In genomic region chr1:229832695-229833094, GRCh38 we compare ENCODE assay signal across 18 cellular contexts.
"Had no signal": no experiment of that assay in that cellular context is flagged by ENCODE, and none has a peak within 500 bp of the region (broad histone marks: within the 10 kb centered on the region; RNA-seq: fewer than 3 reads in every experiment).

No MANE protein-coding gene starts in this region.

- FAIRE-seq: endometrium, frontal cortex, islet of Langerhans had no signal

- H3K27ac ChIP-seq: heart left ventricle, suprapubic skin, thyroid gland, upper lobe of left lung, uterus had no signal

- H3K4me1 ChIP-seq: suprapubic skin, upper lobe of left lung, uterus had no signal

- H3K4me3 ChIP-seq: heart left ventricle, suprapubic skin, thyroid gland, upper lobe of left lung, uterus had no signal

- DNase-seq: effector memory CD4-positive, alpha-beta T cell; heart left ventricle; hypothalamus; natural killer cell; right cardiac atrium; stimulated activated CD4-positive, alpha-beta T cell treated with anti-CD3 and anti-CD28 coated beads, Interleukin-4, amount 100 ng/mL, for 1 hour; stimulated activated CD8-positive, alpha-beta memory T cell treated with anti-CD3 and anti-CD28 coated beads, Interleukin-4, amount 100 ng/mL, for 48 hours; stimulated activated naive CD8-positive, alpha-beta T cell treated with anti-CD3 and anti-CD28 coated beads, Interleukin-15, Interleukin-2, amounts not matched to agents 100 U/mL and 50 U/mL, for 24 hours; thyroid gland; upper lobe of left lung; uterus had no signal

- H3K4me3 Mint-ChIP-seq: natural killer cell; neural crest cell; stimulated activated effector memory CD8-positive, alpha-beta T cell treated with anti-CD3 and anti-CD28 coated beads, Interleukin-12 subunit alpha, Interleukin-12 subunit beta, amount 100 ng/mL, for 72 hours had no signal

- H3K9me3 Mint-ChIP-seq: natural killer cell; stimulated activated effector memory CD8-positive, alpha-beta T cell treated with anti-CD3 and anti-CD28 coated beads, Interleukin-12 subunit alpha, Interleukin-12 subunit beta, amount 100 ng/mL, for 72 hours had no signal

- H3K27me3 ChIP-seq: thyroid gland, upper lobe of left lung, uterus had no signal

- ATAC-seq: esophagus mucosa; heart left ventricle; natural killer cell; right cardiac atrium; stimulated activated effector memory CD8-positive, alpha-beta T cell treated with anti-CD3 and anti-CD28 coated beads, Interleukin-12 subunit alpha, Interleukin-12 subunit beta, amount 100 ng/mL, for 72 hours; stimulated activated naive CD8-positive, alpha-beta T cell treated with anti-CD3 and anti-CD28 coated beads, Interleukin-15, Interleukin-2, amounts not matched to agents 100 U/mL and 50 U/mL, for 24 hours had no signal

- H3K27ac Mint-ChIP-seq: natural killer cell; stimulated activated effector memory CD8-positive, alpha-beta T cell treated with anti-CD3 and anti-CD28 coated beads, Interleukin-12 subunit alpha, Interleukin-12 subunit beta, amount 100 ng/mL, for 72 hours had no signal

- H3K36me3 ChIP-seq: heart left ventricle, suprapubic skin, thyroid gland, upper lobe of left lung, uterus had no signal

- H3K4me1 Mint-ChIP-seq: natural killer cell; neural crest cell; stimulated activated effector memory CD8-positive, alpha-beta T cell treated with anti-CD3 and anti-CD28 coated beads, Interleukin-12 subunit alpha, Interleukin-12 subunit beta, amount 100 ng/mL, for 72 hours had no signal

- H3K9me3 ChIP-seq: heart left ventricle, suprapubic skin, thyroid gland, upper lobe of left lung, uterus had no signal

- H3K36me3 Mint-ChIP-seq: natural killer cell; stimulated activated effector memory CD8-positive, alpha-beta T cell treated with anti-CD3 and anti-CD28 coated beads, Interleukin-12 subunit alpha, Interleukin-12 subunit beta, amount 100 ng/mL, for 72 hours had no signal
